In genomic region chr5:105659396-105659795, GRCh38 we compare ENCODE assay signal across 16 cellular contexts.
"Had no signal": no experiment of that assay in that cellular context is flagged by ENCODE, and none has a peak within 500 bp of the region (broad histone marks: within the 10 kb centered on the region; RNA-seq: fewer than 3 reads in every experiment).

No MANE protein-coding gene starts in this region.

- H3K27ac ChIP-seq: KMS-11 had no signal

- H3K9me3 ChIP-seq: SK-N-SH had no signal

- H3K9ac ChIP-seq: KMS-11, SK-N-SH had no signal

- H3K4me2 ChIP-seq: KMS-11, SK-N-SH had no signal

- DNase-seq: IMR-90, Kasumi-1, MM.1S, NCI-H1092 treated with DMSO at 0.1 percent for 48 hours, NCI-H1436, NCI-H187, NCI-H2029, NCI-H2081 treated with DMSO at 0.1 percent for 48 hours, NCI-H2227 treated with DMSO at 0.1 percent for 48 hours, NCI-H526 treated with DMSO at 0.1 percent for 48 hours, NCI-H774, Right ventricle myocardium superior, RPMI8226, SK-N-SH, SW 1271 had no signal
